Comparison of ENCODE assay signal across 1 cellular context in genomic region chr22:50031189-50032091, GRCh38.
TF ChIP-seq lines count a peak whose summit lies in the region.

No MANE protein-coding gene starts in this region.

TF ChIP-seq in HepG2, 621 proteins besides CTCF, POLR2A, EP300 and RAD21:
- TF ChIP-seq TIGD3 (CRISPR knock-in tag; IDR thresholded peaks at IDR 0.05; ENCODE audit: borderline replicate concordance) (no peak), ZNF503 (CRISPR knock-in tag; IDR thresholded peaks at IDR 0.05) (no peak), ZNF678 (CRISPR knock-in tag; IDR thresholded peaks at IDR 0.05) (no peak), GRHL1 (CRISPR knock-in tag; conservative IDR thresholded peaks at IDR 0.05) (no peak), ZNF331 (CRISPR knock-in tag; IDR thresholded peaks at IDR 0.05) (no peak), ZSCAN29 (CRISPR knock-in tag; conservative IDR thresholded peaks at IDR 0.05) (no peak), ZNF10 (CRISPR knock-in tag; IDR thresholded peaks at IDR 0.05; ENCODE audit: borderline replicate concordance, low read depth) (no peak), NFATC3 (CRISPR knock-in tag; IDR thresholded peaks at IDR 0.05) (no peak), ZNF430 (CRISPR knock-in tag; IDR thresholded peaks at IDR 0.05) (no peak), CEBPB (IDR thresholded peaks at IDR 0.05; ENCODE audit: borderline replicate concordance, low read depth, low read length) (no peak), ZNF616 (CRISPR knock-in tag; IDR thresholded peaks at IDR 0.05; ENCODE audit: low read depth) (no peak), ZNF530 (CRISPR knock-in tag; IDR thresholded peaks at IDR 0.05; ENCODE audit: low read depth) (no peak), KDM5A (IDR thresholded peaks at IDR 0.05; ENCODE audit: borderline replicate concordance, low read length) (no peak), EED (CRISPR knock-in tag; IDR thresholded peaks at IDR 0.05) (no peak), SMAD1 (CRISPR knock-in tag; IDR thresholded peaks at IDR 0.05; ENCODE audit: borderline replicate concordance, low read depth) (no peak), SRSF4 (IDR thresholded peaks at IDR 0.05; ENCODE audit: low read depth, low read length, poor library complexity, severe bottlenecking) (no peak), MED1 (CRISPR knock-in tag; IDR thresholded peaks at IDR 0.05) (no peak), NONO (IDR thresholded peaks at IDR 0.05) (no peak), NONO (CRISPR knock-in tag; conservative IDR thresholded peaks at IDR 0.05) (no peak)
